ENCODE assay signal across 37 cellular contexts in genomic region chr1:95671098-95671497, GRCh38.
"Had no signal": no experiment of that assay in that cellular context is flagged by ENCODE, and none has a peak within 500 bp of the region (broad histone marks: within the 10 kb centered on the region; RNA-seq: fewer than 3 reads in every experiment).

No MANE protein-coding gene starts in this region.

- H3K27me3 Mint-ChIP-seq: activated naive CD4-positive, alpha-beta T cell treated with anti-CD3 and anti-CD28 coated beads, Interleukin-2, amount 10 ng/mL, durations not matched to agents 7 days and 5 days; activated naive CD4-positive, alpha-beta T cell treated with anti-CD3 and anti-CD28 coated beads, Interleukin-2, amount 50 U/mL, for 24 hours; activated naive CD8-positive, alpha-beta T cell; activated naive CD8-positive, alpha-beta T cell treated with anti-CD3 and anti-CD28 coated beads for 36 hours; activated naive CD8-positive, alpha-beta T cell treated with anti-CD3 and anti-CD28 coated beads, Interleukin-2, amount 10 ng/mL, durations not matched to agents 7 days and 5 days; activated naive CD8-positive, alpha-beta T cell treated with anti-CD3 and anti-CD28 coated beads, Interleukin-2, amount 50 U/mL, for 24 hours; activated T-cell treated with anti-CD3 and anti-CD28 coated beads, Interleukin-2, amount 50 U/mL, for 24 hours; activated T-helper 17 cell treated with anti-CD3 and anti-CD28 coated beads, Interleukin-2, amount 50 U/mL, for 72 hours; brain; central memory CD8-positive, alpha-beta T cell had no signal

- H3K4me3 ChIP-seq: adrenal gland, ascending aorta, body of pancreas, breast epithelium, cardiac muscle cell had no signal

- H3K36me3 Mint-ChIP-seq: activated naive CD4-positive, alpha-beta T cell treated with anti-CD3 and anti-CD28 coated beads, Interleukin-2, amount 10 ng/mL, durations not matched to agents 7 days and 5 days; activated naive CD4-positive, alpha-beta T cell treated with anti-CD3 and anti-CD28 coated beads, Interleukin-2, amount 50 U/mL, for 24 hours; activated naive CD4-positive, alpha-beta T cell treated with anti-CD3 and anti-CD28 coated beads, Interleukin-2, amount 50 U/mL, for 72 hours; activated naive CD8-positive, alpha-beta T cell; activated naive CD8-positive, alpha-beta T cell treated with anti-CD3 and anti-CD28 coated beads for 36 hours; activated naive CD8-positive, alpha-beta T cell treated with anti-CD3 and anti-CD28 coated beads, Interleukin-2, amount 10 ng/mL, durations not matched to agents 7 days and 5 days; brain had no signal

- H3K4me1 Mint-ChIP-seq: activated naive CD4-positive, alpha-beta T cell treated with anti-CD3 and anti-CD28 coated beads, Interleukin-2, amount 10 ng/mL, durations not matched to agents 7 days and 5 days; activated naive CD4-positive, alpha-beta T cell treated with anti-CD3 and anti-CD28 coated beads, Interleukin-2, amount 50 U/mL, for 24 hours; activated naive CD8-positive, alpha-beta T cell treated with anti-CD3 and anti-CD28 coated beads for 36 hours; activated naive CD8-positive, alpha-beta T cell treated with anti-CD3 and anti-CD28 coated beads, Interleukin-2, amount 10 ng/mL, durations not matched to agents 7 days and 5 days; activated naive CD8-positive, alpha-beta T cell treated with anti-CD3 and anti-CD28 coated beads, Interleukin-2, amount 50 U/mL, for 24 hours; activated T-helper 17 cell treated with anti-CD3 and anti-CD28 coated beads, Interleukin-2, amount 50 U/mL, for 72 hours; brain; central memory CD8-positive, alpha-beta T cell had no signal

- H3K27ac Mint-ChIP-seq: activated naive CD4-positive, alpha-beta T cell treated with anti-CD3 and anti-CD28 coated beads for 36 hours; activated naive CD4-positive, alpha-beta T cell treated with anti-CD3 and anti-CD28 coated beads, Interleukin-2, amount 10 ng/mL, durations not matched to agents 7 days and 5 days; activated naive CD4-positive, alpha-beta T cell treated with anti-CD3 and anti-CD28 coated beads, Interleukin-2, amount 50 U/mL, for 24 hours; activated naive CD4-positive, alpha-beta T cell treated with anti-CD3 and anti-CD28 coated beads, Interleukin-2, amount 50 U/mL, for 72 hours; activated naive CD8-positive, alpha-beta T cell; activated naive CD8-positive, alpha-beta T cell treated with anti-CD3 and anti-CD28 coated beads for 36 hours; activated naive CD8-positive, alpha-beta T cell treated with anti-CD3 and anti-CD28 coated beads, Interleukin-2, amount 10 ng/mL, durations not matched to agents 7 days and 5 days; activated naive CD8-positive, alpha-beta T cell treated with anti-CD3 and anti-CD28 coated beads, Interleukin-2, amount 50 U/mL, for 24 hours; activated T-cell treated with anti-CD3 and anti-CD28 coated beads, Interleukin-2, amount 50 U/mL, for 24 hours; activated T-cell treated with anti-CD3 and anti-CD28 coated beads, Interleukin-2, amount 50 U/mL, for 72 hours; activated T-helper 1 cell treated with anti-CD3 and anti-CD28 coated beads, Interleukin-12 subunit alpha, Interleukin-12 subunit beta, Interleukin-2, Interleukin-4 antibody, amounts not matched to agents 30 ng/mL and 10 ng/mL and 1 ng/mL, durations not matched to agents 14 hours and 24 hours and 36 hours; activated T-helper 17 cell treated with anti-CD3 and anti-CD28 coated beads, Interleukin-2, amount 50 U/mL, for 72 hours; activated T-helper 2 cell treated with anti-CD3 and anti-CD28 coated beads, Interferon-gamma antibody, Interleukin-2, Interleukin-4, amounts not matched to agents 10 μg/mL and 5 μg/mL and 100 μg/mL, durations not matched to agents 14 hours and 24 hours and 36 hours; brain had no signal

- H3K4me1 ChIP-seq: adrenal gland, ascending aorta, body of pancreas, breast epithelium had no signal

- H3K9me3 ChIP-seq: adrenal gland, ascending aorta, body of pancreas, breast epithelium had no signal

- H3K9me3 Mint-ChIP-seq: activated naive CD8-positive, alpha-beta T cell treated with anti-CD3 and anti-CD28 coated beads for 36 hours; activated T-cell treated with anti-CD3 and anti-CD28 coated beads, Interleukin-2, amount 50 U/mL, for 24 hours; brain had no signal

- H3K27me3 ChIP-seq: adrenal gland, ascending aorta, body of pancreas, brain microvascular endothelial cell, breast epithelium, cardiac muscle cell had no signal

- H3K4me3 Mint-ChIP-seq: activated naive CD4-positive, alpha-beta T cell treated with anti-CD3 and anti-CD28 coated beads for 36 hours; activated naive CD4-positive, alpha-beta T cell treated with anti-CD3 and anti-CD28 coated beads, Interleukin-2, amount 10 ng/mL, durations not matched to agents 7 days and 5 days; activated naive CD4-positive, alpha-beta T cell treated with anti-CD3 and anti-CD28 coated beads, Interleukin-2, amount 50 U/mL, for 24 hours; activated naive CD8-positive, alpha-beta T cell; activated naive CD8-positive, alpha-beta T cell treated with anti-CD3 and anti-CD28 coated beads for 36 hours; activated naive CD8-positive, alpha-beta T cell treated with anti-CD3 and anti-CD28 coated beads, Interleukin-2, amount 10 ng/mL, durations not matched to agents 7 days and 5 days; activated naive CD8-positive, alpha-beta T cell treated with anti-CD3 and anti-CD28 coated beads, Interleukin-2, amount 50 U/mL, for 24 hours; activated T-cell treated with anti-CD3 and anti-CD28 coated beads, Interleukin-2, amount 50 U/mL, for 24 hours; activated T-cell treated with anti-CD3 and anti-CD28 coated beads, Interleukin-2, amount 50 U/mL, for 4 hours; activated T-cell treated with anti-CD3 and anti-CD28 coated beads, Interleukin-2, amount 50 U/mL, for 72 hours; activated T-helper 1 cell treated with anti-CD3 and anti-CD28 coated beads, Interleukin-12 subunit alpha, Interleukin-12 subunit beta, Interleukin-2, Interleukin-4 antibody, amounts not matched to agents 30 ng/mL and 10 ng/mL and 1 ng/mL, durations not matched to agents 14 hours and 24 hours and 36 hours; activated T-helper 17 cell treated with anti-CD3 and anti-CD28 coated beads, Interleukin-2, amount 50 U/mL, for 72 hours; brain; central memory CD8-positive, alpha-beta T cell had no signal

- H3K36me3 ChIP-seq: adrenal gland, ascending aorta, brain microvascular endothelial cell, breast epithelium, cardiac muscle cell had no signal

- ATAC-seq: activated naive CD4-positive, alpha-beta T cell treated with anti-CD3 and anti-CD28 coated beads, Interleukin-2, amount 50 U/mL, for 72 hours; activated naive CD8-positive, alpha-beta T cell treated with anti-CD3 and anti-CD28 coated beads, Interleukin-2, amount 50 U/mL, for 24 hours; activated T-cell treated with anti-CD3 and anti-CD28 coated beads, Interleukin-2, amount 50 U/mL, for 4 hours; activated T-cell treated with anti-CD3 and anti-CD28 coated beads, Interleukin-2, amount 50 U/mL, for 72 hours; activated T-helper 17 cell treated with anti-CD3 and anti-CD28 coated beads, Interleukin-2, amount 50 U/mL, for 72 hours; body of pancreas had no signal

- H3K27ac ChIP-seq: adrenal gland, ascending aorta, body of pancreas, brain microvascular endothelial cell, breast epithelium, cardiac muscle cell had no signal

- DNase-seq: activated effector memory CD4-positive, alpha-beta T cell treated with anti-CD3 and anti-CD28 coated beads, Interleukin-2, amount 50 U/mL, for 16 hours; activated effector memory CD4-positive, alpha-beta T cell treated with Interleukin-2 at 50 U/mL for 16 hours; activated gamma-delta T cell; activated gamma-delta T cell treated with Interleukin-2 at 50 U/mL for 16 hours; activated naive CD4-positive, alpha-beta T cell; activated naive CD4-positive, alpha-beta T cell treated with anti-CD3 and anti-CD28 coated beads for 36 hours; activated naive CD4-positive, alpha-beta T cell treated with anti-CD3 and anti-CD28 coated beads, Interleukin-2, amount 10 ng/mL, durations not matched to agents 7 days and 5 days; activated naive CD4-positive, alpha-beta T cell treated with anti-CD3 and anti-CD28 coated beads, Interleukin-2, amount 50 U/mL, for 16 hours; activated naive CD4-positive, alpha-beta T cell treated with Interleukin-2 at 50 U/mL for 16 hours; activated naive CD8-positive, alpha-beta T cell treated with anti-CD3 and anti-CD28 coated beads for 36 hours; activated naive CD8-positive, alpha-beta T cell treated with anti-CD3 and anti-CD28 coated beads, Interleukin-2, amount 10 ng/mL, durations not matched to agents 7 days and 5 days; activated naive CD8-positive, alpha-beta T cell treated with anti-CD3 and anti-CD28 coated beads, Interleukin-2, amount 50 U/mL, for 24 hours; activated T-cell treated with anti-CD3 and anti-CD28 coated beads, Interleukin-2, amount 50 U/mL, for 24 hours; activated T-cell treated with anti-CD3 and anti-CD28 coated beads, Interleukin-2, amount 50 U/mL, for 4 hours; activated T-cell treated with anti-CD3 and anti-CD28 coated beads, Interleukin-2, amount 50 U/mL, for 48 hours; activated T-cell treated with anti-CD3 and anti-CD28 coated beads, Interleukin-2, amount 50 U/mL, for 72 hours; adrenal gland; amniotic stem cell; amygdala; anterior cingulate cortex; aorta; body of pancreas; brain microvascular endothelial cell; caudate nucleus; central memory CD4-positive, alpha-beta T cell; cerebellar nuclear complex had no signal
